In genomic region chr20:10696650-10697049, GRCh38 we compare ENCODE assay signal across 11 cellular contexts. TPM values are rescaled to one million over a fixed set of nuclear protein-coding genes. Genes with fewer than 3 reads are reported as not detected.
DNase-seq lines count a peak whose midpoint lies in the region; ATAC-seq, FAIRE-seq and TF ChIP-seq lines count a peak whose summit lies in the region.
"Had no signal": no experiment of that assay in that cellular context is flagged by ENCODE, and none has a peak within 500 bp of the region (broad histone marks: within the 10 kb centered on the region; RNA-seq: fewer than 3 reads in every experiment).

No MANE protein-coding gene starts in this region.

- no peak overlapping the region for H2AFZ ChIP-seq in endothelial cell of umbilical vein (ENCODE audit: low read depth, low read length)

- no peaks in the 10 kb centered on the region for H3K9me1 ChIP-seq in endothelial cell of umbilical vein (replicated peaks; ENCODE audit: control insufficient read depth, extremely low read depth, insufficient read depth, low read length)

- no TSS peak for BruUV-seq in endothelial cell of umbilical vein (replicated peaks; lab: Mats Ljungman, UMichigan)

- intact Hi-C loops in heart left ventricle (cut with DNase I) = loop anchor here in 1 of 10 donors (10.0 kb wide), 1 partner anchor 298 kb away; no protein-coding TSS in a partner anchor
- intact Hi-C loops in Right ventricle myocardium superior (cut with DNase I) = no loop called here
- intact Hi-C loops in endothelial cell of umbilical vein (cut with micrococcal nuclease) = no loop called here
- intact Hi-C loops in testis (cut with DNase I; ENCODE audit: low total_unique reads) = no loop called here

- H3K36me3 ChIP-seq in heart left ventricle (no peaks in the 10 kb centered on the region), endothelial cell of umbilical vein (ENCODE audit: control insufficient read depth in 2 of 2, extremely low read depth in 1 of 2, insufficient read depth in 2 of 2, low read length in 2 of 2) (no peaks in the 10 kb centered on the region), testis (ENCODE audit: low read depth, missing control alignments) (no peaks in the 10 kb centered on the region)

- 71 to 84% (median 76%) methylated on average over 5 of the region's 5 CpGs for WGBS in heart left ventricle, 4 donors
- WGBS in testis, 2 donors = 68% methylated on average over 5 of the region's 5 CpGs

- TF ChIP-seq POLR2A in heart left ventricle (IDR thresholded peaks at IDR 0.05) (no peak), NB4 (IDR thresholded peaks at IDR 0.05; ENCODE audit: extremely low read depth, insufficient read length) (no peak), endothelial cell of umbilical vein (IDR thresholded peaks at IDR 0.05; ENCODE audit: low read depth, low read length) (no peak), testis (IDR thresholded peaks at IDR 0.05) (no peak)

- POLR2A ChIA-PET in endothelial cell of umbilical vein (lab: Charles Lee) = no interaction called here

- no peak for ATAC-seq in heart left ventricle
- ATAC-seq in Right ventricle myocardium superior (ENCODE audit: poor library complexity) = no peak
- no peak for ATAC-seq in HG03039 (IDR thresholded peaks at IDR 0.05; ENCODE audit: unreplicated experiment)

- DNase-seq in heart left ventricle (no peak), Right ventricle myocardium superior (no peak), NB4 (ENCODE audit: low read depth) (peak; percentile 36), endothelial cell of umbilical vein (ENCODE audit: low read depth, low spot score) (no peak), testis (peak; percentile 65)
- no peak for DNase-seq in activated CD4-positive, CD25-positive, alpha-beta regulatory T cell (lab: John Stamatoyannopoulos, UW)
- DNase-seq in activated T-cell treated with anti-CD3 and anti-CD28 coated beads, Interleukin-2, amount 50 U/mL, for 24 hours = no peak
- DNase-seq: occipital lobe, SW 1271 had no signal

- no peak overlapping the region for H3K9ac ChIP-seq in endothelial cell of umbilical vein (replicated peaks; ENCODE audit: extremely low read depth, insufficient read depth, low read length)

- H3K27ac ChIP-seq in heart left ventricle (no peak overlapping the region), endothelial cell of umbilical vein (ENCODE audit: insufficient read depth, low read depth, low read length) (no peak overlapping the region), testis (no peak overlapping the region)

- no peak overlapping the region for H3K4me3 ChIP-seq in heart left ventricle
- H3K4me3 ChIP-seq in NB4 (ENCODE audit: low read depth, low read length) = no peak overlapping the region
- no peak overlapping the region for H3K4me3 ChIP-seq in endothelial cell of umbilical vein (replicated peaks in 1 of 3; ENCODE audit: insufficient read depth in 1 of 3, low read depth in 1 of 3, low read length in 3 of 3)
- H3K4me3 ChIP-seq in testis = no peak overlapping the region

- H3K79me2 ChIP-seq in endothelial cell of umbilical vein (ENCODE audit: control insufficient read depth, insufficient read depth, low read length) = no peaks in the 10 kb centered on the region

- CTCF ChIA-PET in endothelial cell of umbilical vein (lab: Charles Lee) = interaction anchor here (0.9 to 2.1 kb wide), 8 partner anchors 9 to 513 kb away, joined by 3 to 13 read pairs (median 4); no protein-coding TSS in a partner anchor

- H3K4me1 ChIP-seq in heart left ventricle (peaks cover 0 to 9% (median 0%) of the 10 kb centered on the region in 12 donors), endothelial cell of umbilical vein (ENCODE audit: control insufficient read depth, extremely low read depth, insufficient read depth, low read length) (no peaks in the 10 kb centered on the region), testis (no peaks in the 10 kb centered on the region)

- no peaks in the 10 kb centered on the region for H3K9me3 Mint-ChIP-seq in activated T-cell treated with anti-CD3 and anti-CD28 coated beads, Interleukin-2, amount 50 U/mL, for 24 hours
- H3K9me3 Mint-ChIP-seq: dendritic cell treated with granulocyte-macrophage colony-stimulating factor and Interleukin-4, amounts not matched to agents 40 ng/mL and 50 ng/mL, for 4 days had no signal

- H3K27ac Mint-ChIP-seq in activated T-cell treated with anti-CD3 and anti-CD28 coated beads, Interleukin-2, amount 50 U/mL, for 24 hours = no peak overlapping the region
- H3K27ac Mint-ChIP-seq: dendritic cell treated with granulocyte-macrophage colony-stimulating factor and Interleukin-4, amounts not matched to agents 40 ng/mL and 50 ng/mL, for 4 days had no signal

- no peaks in the 10 kb centered on the region for H4K20me1 ChIP-seq in endothelial cell of umbilical vein (replicated peaks; ENCODE audit: control insufficient read depth, extremely low read depth, insufficient read depth, low read length)

- H3K9me3 ChIP-seq in heart left ventricle (no peaks in the 10 kb centered on the region), endothelial cell of umbilical vein (replicated peaks; ENCODE audit: control insufficient read depth, insufficient read depth, low read length) (no peaks in the 10 kb centered on the region), testis (no peaks in the 10 kb centered on the region)

- no peak overlapping the region for H3K4me2 ChIP-seq in endothelial cell of umbilical vein (ENCODE audit: insufficient read depth, low read length)

- no peak overlapping the region for H3K4me3 Mint-ChIP-seq in activated T-cell treated with anti-CD3 and anti-CD28 coated beads, Interleukin-2, amount 50 U/mL, for 24 hours
- H3K4me3 Mint-ChIP-seq: dendritic cell treated with granulocyte-macrophage colony-stimulating factor and Interleukin-4, amounts not matched to agents 40 ng/mL and 50 ng/mL, for 4 days had no signal

- no peak for FAIRE-seq in endothelial cell of umbilical vein (lab: Jason Lieb, UNC)

- H3K36me3 Mint-ChIP-seq in activated T-cell treated with anti-CD3 and anti-CD28 coated beads, Interleukin-2, amount 50 U/mL, for 24 hours (ENCODE audit: low read depth) = no peaks in the 10 kb centered on the region

- peak in 11 of 12 donors; percentile 23 to 58 (median 47) for TF ChIP-seq CTCF in heart left ventricle (IDR thresholded peaks at IDR 0.05)
- TF ChIP-seq CTCF in NB4 (IDR thresholded peaks at IDR 0.05; ENCODE audit: low read depth, low read length) = peak; percentile 86
- peak; percentile 37 to 42 for TF ChIP-seq CTCF in endothelial cell of umbilical vein (IDR thresholded peaks at IDR 0.05; ENCODE audit: extremely low read depth in 1 of 2, insufficient read depth in 1 of 2, low read depth in 1 of 2, low read length in 2 of 2)
- peak; percentile 25 to 74 (median 50) for TF ChIP-seq CTCF in testis (IDR thresholded peaks at IDR 0.05)

- dilution Hi-C loops in endothelial cell of umbilical vein (cut with MboI; ENCODE audit: extremely low pct_ligation_motif_present, low sequenced_read_pairs) = no loop called here

- H3K27me3 ChIP-seq in heart left ventricle = no peaks in the 10 kb centered on the region
- no peaks in the 10 kb centered on the region for H3K27me3 ChIP-seq in endothelial cell of umbilical vein (ENCODE audit: control insufficient read depth in 2 of 2, insufficient read depth in 2 of 2, low read length in 2 of 2)
- H3K27me3 ChIP-seq in testis = no peaks in the 10 kb centered on the region

- H3K4me1 Mint-ChIP-seq in activated T-cell treated with anti-CD3 and anti-CD28 coated beads, Interleukin-2, amount 50 U/mL, for 24 hours (ENCODE audit: low read depth) = no peaks in the 10 kb centered on the region

- peaks cover 29% of the 10 kb centered on the region for H3K27me3 Mint-ChIP-seq in activated T-cell treated with anti-CD3 and anti-CD28 coated beads, Interleukin-2, amount 50 U/mL, for 24 hours

TF ChIP-seq in endothelial cell of umbilical vein, 7 proteins besides CTCF, POLR2A, EP300 and RAD21:
- TF ChIP-seq FOS (IDR thresholded peaks at IDR 0.05; ENCODE audit: borderline replicate concordance, insufficient read depth, low read length) (no peak), JUN (IDR thresholded peaks at IDR 0.05; ENCODE audit: borderline replicate concordance, insufficient read depth, insufficient read length, low read depth) (no peak), EZH2 (IDR thresholded peaks at IDR 0.05; ENCODE audit: borderline replicate concordance, low read depth, low read length, severe bottlenecking) (no peak), MAX (IDR thresholded peaks at IDR 0.05; ENCODE audit: insufficient read depth, insufficient read length) (no peak), POLR2AphosphoS5 (IDR thresholded peaks at IDR 0.05; ENCODE audit: insufficient read depth, low read depth, low read length) (no peak), MYC (IDR thresholded peaks at IDR 0.05; ENCODE audit: low read depth, low read length) (no peak), GATA2 (IDR thresholded peaks at IDR 0.05; ENCODE audit: insufficient read depth, insufficient read length, low read depth, low read length) (no peak)

RNA-seq across cellular contexts. Expression of gene JAG1, which starts 22.9 kb away (rescaled TPM):
- 10 to 100 TPM; 20.9 to 42.6 (median 29.6) TPM for total RNA-seq in heart left ventricle
- polyA plus RNA-seq in heart left ventricle = 10 to 100 TPM; 12.5 to 12.7 TPM
- 22.1 TPM for total RNA-seq in Right ventricle myocardium superior
- 31.7 and 37.0 TPM in 2 replicates for total RNA-seq in endothelial cell of umbilical vein
- polyA plus RNA-seq in endothelial cell of umbilical vein = 12.9 and 19.7 TPM in 2 replicates
- 9.4 and 9.5 TPM in 2 replicates for polyA plus RNA-seq in endothelial cell of umbilical vein (2011; cell fraction: cytosol; rRNA removed)
- 77.1 and 97.3 TPM in 2 replicates for polyA plus RNA-seq in endothelial cell of umbilical vein (2011; cell fraction: nucleus; rRNA removed)
- 32.6 and 33.6 TPM in 2 replicates for polyA plus RNA-seq in endothelial cell of umbilical vein (2012)
- 82.6 and 94.6 TPM in 2 replicates for polyA minus RNA-seq in endothelial cell of umbilical vein
- 2.4 TPM for polyA minus RNA-seq in endothelial cell of umbilical vein (2011; cell fraction: cytosol; rRNA and poly(A)+ RNA removed)
- polyA minus RNA-seq in endothelial cell of umbilical vein (2011; cell fraction: nucleus; rRNA and poly(A)+ RNA removed) = 94.2 and 172 TPM in 2 replicates
- total RNA-seq in testis = 10 to 100 TPM; 24.7 to 30.6 TPM
- 17.4 TPM for polyA plus RNA-seq in testis (ENCODE audit: insufficient read depth, low read depth, low replicate concordance)

Comparison
In these comparisons a context has a peak if more than half of its experiments do, and no peak if none do; other contexts are left out.
1. DNase-seq: peak in NB4 (single experiment) and testis (single experiment); none in heart left ventricle (0 of 5), Right ventricle myocardium superior (single experiment), endothelial cell of umbilical vein (single experiment), activated CD4-positive, CD25-positive, alpha-beta regulatory T cell (0 of 4) and activated T-cell treated with anti-CD3 and anti-CD28 coated beads, Interleukin-2, amount 50 U/mL, for 24 hours (single experiment).
2. Peak in every context shown above with its lines, with median percentiles within 50 percentile points of each other: CTCF ChIP-seq.